13 cellular contexts compared by ENCODE assay signal in the genomic region with DNA sequence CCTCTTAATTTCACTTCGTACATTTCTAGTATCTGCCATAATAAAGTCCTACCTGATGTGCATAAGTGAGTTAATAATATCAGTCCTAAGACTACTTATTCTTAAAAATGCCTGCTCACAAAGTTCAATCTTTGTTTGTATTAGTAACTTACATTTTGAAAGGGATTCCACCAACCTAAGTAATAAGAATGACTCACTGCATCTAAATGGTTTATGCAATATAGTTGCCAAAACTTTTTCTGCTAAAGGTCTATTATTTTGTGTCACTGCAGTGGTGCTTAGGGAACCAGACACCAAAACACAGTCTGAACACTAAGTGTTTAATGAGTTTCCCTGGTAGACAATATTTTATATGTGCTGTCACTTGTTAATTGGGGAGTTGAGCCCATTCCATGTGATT. TPM values are rescaled to one million over a fixed set of nuclear protein-coding genes. Genes with fewer than 3 reads are reported as not detected.
DNase-seq lines count a peak whose midpoint lies in the region; ATAC-seq, FAIRE-seq and TF ChIP-seq lines count a peak whose summit lies in the region.
"Had no signal": no experiment of that assay in that cellular context is flagged by ENCODE, and none has a peak within 500 bp of the region (broad histone marks: within the 10 kb centered on the region; RNA-seq: fewer than 3 reads in every experiment).

No MANE protein-coding gene starts in this region.

- H3K4me1 Mint-ChIP-seq in IgD-negative memory B cell: peaks cover 4 to 10% (median 9%) of the 10 kb centered on the region in 3 donors
- H3K4me1 Mint-ChIP-seq in central memory CD8-positive, alpha-beta T cell: peaks cover 6% of the 10 kb centered on the region
- peaks cover 18% of the 10 kb centered on the region for H3K4me1 Mint-ChIP-seq in neural crest cell

- FAIRE-seq in D721Med (lab: Jason Lieb, UNC): peak; percentile 72
- FAIRE-seq: GM18507 had no signal

- H3K27me3 Mint-ChIP-seq in IgD-negative memory B cell (no peaks in the 10 kb centered on the region), neural crest cell (ENCODE audit: low read depth) (no peaks in the 10 kb centered on the region)
- H3K27me3 Mint-ChIP-seq in central memory CD8-positive, alpha-beta T cell: peaks cover 5% of the 10 kb centered on the region

- peaks cover 16 to 24% (median 23%) of the 10 kb centered on the region in 3 donors for H3K9me3 Mint-ChIP-seq in IgD-negative memory B cell
- peaks cover 14% of the 10 kb centered on the region for H3K9me3 Mint-ChIP-seq in central memory CD8-positive, alpha-beta T cell
- peaks cover 22% of the 10 kb centered on the region for H3K9me3 Mint-ChIP-seq in neural crest cell
- H3K9me3 Mint-ChIP-seq in activated naive CD4-positive, alpha-beta T cell treated with anti-CD3 and anti-CD28 coated beads, Interleukin-2, amount 50 U/mL, for 72 hours: peaks cover 22 to 30% of the 10 kb centered on the region in 2 donors

- peaks cover 30% of the 10 kb centered on the region for H3K36me3 Mint-ChIP-seq in IgD-negative memory B cell
- peaks cover 36% of the 10 kb centered on the region for H3K36me3 Mint-ChIP-seq in central memory CD8-positive, alpha-beta T cell (ENCODE audit: insufficient read depth)
- H3K36me3 Mint-ChIP-seq in neural crest cell (ENCODE audit: low read depth): peaks cover 57% of the 10 kb centered on the region
- H3K36me3 Mint-ChIP-seq in activated naive CD4-positive, alpha-beta T cell treated with anti-CD3 and anti-CD28 coated beads, Interleukin-2, amount 50 U/mL, for 72 hours: peaks cover 66 to 74% of the 10 kb centered on the region in 2 donors

- no peak for ATAC-seq in central memory CD8-positive, alpha-beta T cell (replicated peaks; ENCODE audit: extremely low read depth, poor library complexity, severe bottlenecking)
- ATAC-seq in left ventricle myocardium superior: no peak
- no peak for ATAC-seq in GM19395 (IDR thresholded peaks at IDR 0.05; ENCODE audit: unreplicated experiment)
- no peak for ATAC-seq in activated naive CD4-positive, alpha-beta T cell treated with anti-CD3 and anti-CD28 coated beads, Interleukin-2, amount 50 U/mL, for 72 hours
- ATAC-seq: gastrocnemius medialis had no signal

- intact Hi-C loops in left ventricle myocardium superior (cut with micrococcal nuclease): no loop called here

- no peak for TF ChIP-seq CTCF in D721Med (IDR thresholded peaks at IDR 0.05; ENCODE audit: insufficient read depth, missing control alignments)
- TF ChIP-seq CTCF in neural crest cell (conservative IDR thresholded peaks at IDR 0.05): no peak

- DNase-seq in D721Med (ENCODE audit: insufficient read length, low spot score): no peak
- DNase-seq in central memory CD8-positive, alpha-beta T cell (ENCODE audit: low spot score in 2 of 2): no peak
- no peak for DNase-seq in neural crest cell (ENCODE audit: low read depth, low spot score)
- no peak for DNase-seq in left ventricle myocardium superior
- no peak for DNase-seq in activated naive CD4-positive, alpha-beta T cell treated with anti-CD3 and anti-CD28 coated beads, Interleukin-2, amount 50 U/mL, for 72 hours (ENCODE audit: low spot score in 2 of 2)
- DNase-seq in pons (ENCODE audit: low spot score): no peak
- DNase-seq: activated T-cell treated with anti-CD3 and anti-CD28 coated beads, Interleukin-2, amount 50 U/mL, for 1 hour; cerebellar nuclear complex; gastrocnemius medialis; NCI-H345 had no signal

- H3K27ac Mint-ChIP-seq in IgD-negative memory B cell (no peak overlapping the region), neural crest cell (ENCODE audit: unreplicated experiment) (no peak overlapping the region)
- H3K27ac Mint-ChIP-seq in central memory CD8-positive, alpha-beta T cell (ENCODE audit: low read depth): peak overlapping the region; percentile 71
- peak overlapping the region in 1 of 2 donors; percentile 92 for H3K27ac Mint-ChIP-seq in activated naive CD4-positive, alpha-beta T cell treated with anti-CD3 and anti-CD28 coated beads, Interleukin-2, amount 50 U/mL, for 72 hours

- peak overlapping the region in 3 of 4 donors; percentile 2 to 94 (median 52) for H3K4me3 Mint-ChIP-seq in IgD-negative memory B cell
- peak overlapping the region; percentile 85 for H3K4me3 Mint-ChIP-seq in central memory CD8-positive, alpha-beta T cell
- peak overlapping the region; percentile 66 for H3K4me3 Mint-ChIP-seq in neural crest cell

RNA-seq across cellular contexts. Expression of a gene that starts 1.8 kb away (rescaled TPM):
- 26.5 TPM for polyA plus RNA-seq in IgD-negative memory B cell
- total RNA-seq in neural crest cell (19.8 and 21.8 TPM in 2 replicates), left ventricle myocardium superior (3.7 TPM)
- total RNA-seq in activated naive CD4-positive, alpha-beta T cell treated with anti-CD3 and anti-CD28 coated beads, Interleukin-2, amount 50 U/mL, for 72 hours: 10 to 100 TPM in 1 of 2 donors, 1 to 10 TPM in 1; 6.2 to 10.1 TPM

RNA-seq across cellular contexts. Expression of a gene that starts 23.8 kb away (rescaled TPM):
- 3.3 TPM for polyA plus RNA-seq in IgD-negative memory B cell
- total RNA-seq in neural crest cell (12.2 and 13.2 TPM in 2 replicates), left ventricle myocardium superior (1.5 TPM)
- total RNA-seq in activated naive CD4-positive, alpha-beta T cell treated with anti-CD3 and anti-CD28 coated beads, Interleukin-2, amount 50 U/mL, for 72 hours: 1 to 10 TPM; 3.2 to 4.5 TPM
